Comparison of ENCODE assay signal across 19 cellular contexts in genomic region chr9:80382523-80382922, GRCh38.
"Had no signal": no experiment of that assay in that cellular context is flagged by ENCODE, and none has a peak within 500 bp of the region (broad histone marks: within the 10 kb centered on the region; RNA-seq: fewer than 3 reads in every experiment).

No MANE protein-coding gene starts in this region.

- H3K4me3 Mint-ChIP-seq: activated CD4-positive, alpha-beta T cell treated with anti-CD3 and anti-CD28 coated beads, Interleukin-2, amount 10 ng/mL, durations not matched to agents 7 days and 5 days; activated naive CD8-positive, alpha-beta T cell; activated T-cell treated with anti-CD3 and anti-CD28 coated beads, Interleukin-2, amount 50 U/mL, for 72 hours; neural progenitor cell; T-helper 2 cell treated with Interferon-gamma antibody and Interleukin-4, amounts not matched to agents 5 μg/mL and 100 μg/mL, for 36 hours had no signal

- H3K9me3 Mint-ChIP-seq: activated CD4-positive, alpha-beta T cell treated with anti-CD3 and anti-CD28 coated beads, Interleukin-2, amount 10 ng/mL, durations not matched to agents 7 days and 5 days; activated T-cell treated with anti-CD3 and anti-CD28 coated beads, Interleukin-2, amount 50 U/mL, for 72 hours; neural progenitor cell had no signal

- H3K36me3 Mint-ChIP-seq: activated naive CD8-positive, alpha-beta T cell; neural progenitor cell had no signal

- H3K27ac ChIP-seq: cardiac muscle cell, foreskin keratinocyte, neural progenitor cell, parathyroid adenoma, skin epidermis, suprapubic skin, upper lobe of left lung had no signal

- H3K27me3 ChIP-seq: cardiac muscle cell, foreskin keratinocyte, neural progenitor cell, suprapubic skin, upper lobe of left lung had no signal

- H3K4me3 ChIP-seq: cardiac muscle cell, lung, neural progenitor cell, skin epidermis, suprapubic skin, upper lobe of left lung had no signal

- H3K9ac ChIP-seq: neural progenitor cell, parathyroid adenoma had no signal

- DNase-seq: activated CD4-positive, alpha-beta T cell treated with anti-CD3 and anti-CD28 coated beads, Interleukin-2, amount 10 ng/mL, durations not matched to agents 7 days and 5 days; activated CD4-positive, CD25-positive, alpha-beta regulatory T cell; activated CD8-positive, alpha-beta memory T cell treated with anti-CD3 and anti-CD28 coated beads, Interleukin-2, amount 50 U/mL, for 48 hours; activated gamma-delta T cell treated with Interleukin-2 at 50 U/mL for 16 hours; activated T-cell treated with anti-CD3 and anti-CD28 coated beads, Interleukin-2, amount 50 U/mL, for 72 hours; foreskin keratinocyte; midbrain; stimulated activated CD4-positive, alpha-beta T cell treated with anti-CD3 and anti-CD28 coated beads, Interleukin-4, amount 100 ng/mL, for 24 hours; stimulated activated naive CD8-positive, alpha-beta T cell treated with anti-CD3 and anti-CD28 coated beads, Interleukin-15, Interleukin-2, amounts not matched to agents 100 U/mL and 50 U/mL, for 24 hours; upper lobe of left lung had no signal

- H3K4me1 Mint-ChIP-seq: activated CD4-positive, alpha-beta T cell treated with anti-CD3 and anti-CD28 coated beads, Interleukin-2, amount 10 ng/mL, durations not matched to agents 7 days and 5 days had no signal

- H3K27me3 Mint-ChIP-seq: activated CD4-positive, alpha-beta T cell treated with anti-CD3 and anti-CD28 coated beads, Interleukin-2, amount 10 ng/mL, durations not matched to agents 7 days and 5 days; activated naive CD8-positive, alpha-beta T cell had no signal

- H3K4me1 ChIP-seq: neural progenitor cell, parathyroid adenoma, suprapubic skin, upper lobe of left lung had no signal

- FAIRE-seq: colon had no signal

- H3K79me2 ChIP-seq: parathyroid adenoma had no signal

- H3K36me3 ChIP-seq: cardiac muscle cell, neural progenitor cell, suprapubic skin, upper lobe of left lung had no signal

- H3K27ac Mint-ChIP-seq: activated CD4-positive, alpha-beta T cell treated with anti-CD3 and anti-CD28 coated beads, Interleukin-2, amount 10 ng/mL, durations not matched to agents 7 days and 5 days; activated naive CD8-positive, alpha-beta T cell; activated T-cell treated with anti-CD3 and anti-CD28 coated beads, Interleukin-2, amount 50 U/mL, for 72 hours; neural progenitor cell; T-helper 2 cell treated with Interferon-gamma antibody and Interleukin-4, amounts not matched to agents 5 μg/mL and 100 μg/mL, for 36 hours had no signal

- H3K9me3 ChIP-seq: suprapubic skin, upper lobe of left lung had no signal

- H2AFZ ChIP-seq: neural progenitor cell, parathyroid adenoma had no signal

- H3K4me2 ChIP-seq: neural progenitor cell had no signal
